ENCODE assay signal across 2 cellular contexts in genomic region chr1:207040181-207040533, GRCh38.
TF ChIP-seq lines count a peak whose summit lies in the region.

No MANE protein-coding gene starts in this region.

TF ChIP-seq in HepG2, 621 proteins besides CTCF, POLR2A, EP300 and RAD21:
- no peak for TF ChIP-seq MZF1 (CRISPR knock-in tag; IDR thresholded peaks at IDR 0.05; ENCODE audit: borderline replicate concordance)
- TF ChIP-seq MAFK (conservative IDR thresholded peaks at IDR 0.05 in 1 of 2, IDR thresholded peaks at IDR 0.05 in 1 of 2; ENCODE audit: low read length in 2 of 2) = peak in 1 of 2 experiments; percentile 16; a peak in 1 of 4 replicates

TF ChIP-seq in SK-N-SH treated with all-trans-retinoic acid at 6 μM for 48 hours, 23 proteins besides CTCF, POLR2A, EP300 and RAD21:
- TF ChIP-seq ZNF70 (CRISPR knock-in tag; IDR thresholded peaks at IDR 0.05) = no peak
- TF ChIP-seq PATZ1 (CRISPR knock-in tag; IDR thresholded peaks at IDR 0.05; ENCODE audit: borderline replicate concordance) = no peak
- no peak for TF ChIP-seq ZNF565 (CRISPR knock-in tag; conservative IDR thresholded peaks at IDR 0.05; ENCODE audit: low read depth)
- TF ChIP-seq ISL1 (CRISPR knock-in tag; IDR thresholded peaks at IDR 0.05) = no peak
- TF ChIP-seq RARB (CRISPR knock-in tag; IDR thresholded peaks at IDR 0.05) = no peak
